In genomic region chr14:81211844-81212243, GRCh38 we compare ENCODE assay signal across 7 cellular contexts. TPM values are rescaled to one million over a fixed set of nuclear protein-coding genes. Genes with fewer than 3 reads are reported as not detected.
DNase-seq lines count a peak whose midpoint lies in the region; ATAC-seq and TF ChIP-seq lines count a peak whose summit lies in the region.

No MANE protein-coding gene starts in this region.

- peaks cover 30% of the 10 kb centered on the region; the same call in 1 of the 2 replicates for H4K20me1 ChIP-seq in DND-41 (ENCODE audit: insufficient read depth, low read length)

- H3K27ac ChIP-seq in DND-41 (ENCODE audit: low read length) (no peak overlapping the region), cardiac muscle cell (no peak overlapping the region), thoracic aorta (no peak overlapping the region)

- ATAC-seq in DND-41 (ENCODE audit: insufficient read depth, low read depth) = peak; percentile 75
- peak; percentile 83 for ATAC-seq in GM18909 (IDR thresholded peaks at IDR 0.05; ENCODE audit: poor library complexity, unreplicated experiment)
- peak; percentile 67 for ATAC-seq in HG03521 (IDR thresholded peaks at IDR 0.05; ENCODE audit: unreplicated experiment)
- ATAC-seq in thoracic aorta (ENCODE audit: insufficient number of reproducible peaks, low FRiP score, low read depth) = no peak
- no peak for ATAC-seq in HG03442 (IDR thresholded peaks at IDR 0.05; ENCODE audit: unreplicated experiment)

- no peak overlapping the region for H3K9ac ChIP-seq in DND-41 (ENCODE audit: low read depth, low read length)

- TF ChIP-seq CTCF in DND-41 (IDR thresholded peaks at IDR 0.05; ENCODE audit: borderline replicate concordance, extremely low read depth, low read length, poor library complexity, severe bottlenecking) (peak; percentile 49), cardiac muscle cell (IDR thresholded peaks at IDR 0.05; ENCODE audit: low read depth, low read length) (peak; percentile 31), thoracic aorta (IDR thresholded peaks at IDR 0.05) (peak; percentile 39)

- H3K27me3 ChIP-seq in DND-41 (ENCODE audit: insufficient read depth, low read length, poor library complexity) (no peaks in the 10 kb centered on the region), cardiac muscle cell (no peaks in the 10 kb centered on the region), thoracic aorta (replicated peaks; ENCODE audit: insufficient read depth) (no peaks in the 10 kb centered on the region)

- H3K36me3 ChIP-seq in DND-41 (ENCODE audit: insufficient read depth, low read length) = peaks cover 95% of the 10 kb centered on the region
- H3K36me3 ChIP-seq in cardiac muscle cell = peaks cover 32% of the 10 kb centered on the region
- H3K36me3 ChIP-seq in thoracic aorta = peaks cover 15% of the 10 kb centered on the region

- H3K4me3 ChIP-seq in DND-41 (ENCODE audit: low read depth in 1 of 2, low read length in 2 of 2) (no peak overlapping the region), cardiac muscle cell (no peak overlapping the region), thoracic aorta (no peak overlapping the region)

- DNase-seq in DND-41 = peak; percentile 30
- DNase-seq in activated CD4-positive, alpha-beta T cell treated with anti-CD3 and anti-CD28 coated beads for 48 hours = peak; percentile 28
- peak; percentile 31 to 38 for DNase-seq in cardiac muscle cell (ENCODE audit: low read depth in 1 of 2, low spot score in 1 of 2)
- no peak for DNase-seq in thoracic aorta (ENCODE audit: low spot score)

- H3K9me3 ChIP-seq in DND-41 (ENCODE audit: insufficient read depth, low read length, severe bottlenecking) (no peaks in the 10 kb centered on the region), cardiac muscle cell (ENCODE audit: low read depth) (no peaks in the 10 kb centered on the region), thoracic aorta (no peaks in the 10 kb centered on the region)

- peaks cover 100% of the 10 kb centered on the region for H3K79me2 ChIP-seq in DND-41 (ENCODE audit: insufficient read depth, low read length)

- H2AFZ ChIP-seq in DND-41 (ENCODE audit: low read depth, low read length) = no peak overlapping the region

- H3K4me1 ChIP-seq in DND-41 (ENCODE audit: insufficient read depth, low read length) (peaks cover 21% of the 10 kb centered on the region), cardiac muscle cell (ENCODE audit: low read depth) (peaks cover 5% of the 10 kb centered on the region), thoracic aorta (ENCODE audit: control insufficient read depth in 1 of 2, low read depth in 2 of 2) (peaks cover 0 to 15% of the 10 kb centered on the region in 2 donors)

- no peak overlapping the region for H3K4me2 ChIP-seq in DND-41 (ENCODE audit: insufficient read depth, low read length)

RNA-seq across cellular contexts. Expression of gene GTF2A1, which starts 8.9 kb away (rescaled TPM):
- total RNA-seq in cardiac muscle cell (17.5 and 26.8 TPM in 2 replicates), thoracic aorta (10 to 100 TPM; 21.4 to 25.5 TPM)
- 3.5 and 5.2 TPM in 2 replicates for polyA plus RNA-seq in cardiac muscle cell

Comparison
In these comparisons a context has a peak if more than half of its experiments do, and no peak if none do; other contexts are left out.
1. ATAC-seq: peak in DND-41 (single experiment), GM18909 (single experiment) and HG03521 (single experiment); none in thoracic aorta (single experiment) and HG03442 (single experiment).
2. Peak in every context shown above with its lines, with median percentiles within 50 percentile points of each other: CTCF ChIP-seq.